In genomic region chr19:42424712-42425131, GRCh38 we compare ENCODE assay signal across 13 cellular contexts. TPM values are rescaled to one million over a fixed set of nuclear protein-coding genes. Genes with fewer than 3 reads are reported as not detected.
DNase-seq lines count a peak whose midpoint lies in the region; ATAC-seq and TF ChIP-seq lines count a peak whose summit lies in the region.
"Had no signal": no experiment of that assay in that cellular context is flagged by ENCODE, and none has a peak within 500 bp of the region (broad histone marks: within the 10 kb centered on the region; RNA-seq: fewer than 3 reads in every experiment).

No MANE protein-coding gene starts in this region.

- peaks cover 46% of the 10 kb centered on the region for H3F3A ChIP-seq in neural progenitor cell (ENCODE audit: low read depth)

- H3K4me2 ChIP-seq in neural progenitor cell, result no peak overlapping the region

- peak overlapping the region; percentile 28 to 98 (median 98) for H3K4me3 Mint-ChIP-seq in CD4-positive, CD25-positive, alpha-beta regulatory T cell
- H3K4me3 Mint-ChIP-seq in neural progenitor cell, result peak overlapping the region; percentile 94

- no peak overlapping the region for H3K4me3 ChIP-seq in CD4-positive, CD25-positive, alpha-beta regulatory T cell (ENCODE audit: low read depth, low read length)
- H3K4me3 ChIP-seq in brain microvascular endothelial cell (ENCODE audit: low read depth, low read length) (no peak overlapping the region), neural progenitor cell (no peak overlapping the region)
- H3K4me3 ChIP-seq: SJCRH30 had no signal

- H3K27ac Mint-ChIP-seq in CD4-positive, CD25-positive, alpha-beta regulatory T cell, result peak overlapping the region in 2 of 3 donors; percentile 85 to 97
- H3K27ac Mint-ChIP-seq in neural progenitor cell, result no peak overlapping the region

- no peaks in the 10 kb centered on the region for H3K9me3 Mint-ChIP-seq in CD4-positive, CD25-positive, alpha-beta regulatory T cell
- no peaks in the 10 kb centered on the region for H3K9me3 Mint-ChIP-seq in neural progenitor cell

- peaks cover 11 to 52% (median 32%) of the 10 kb centered on the region in 4 donors for H3K4me1 Mint-ChIP-seq in CD4-positive, CD25-positive, alpha-beta regulatory T cell
- peaks cover 28% of the 10 kb centered on the region for H3K4me1 Mint-ChIP-seq in neural progenitor cell

- TF ChIP-seq CTCF in GM12873 (IDR thresholded peaks at IDR 0.05; ENCODE audit: insufficient read depth, low read depth, low read length, missing control alignments), result peak; percentile 1
- peak; percentile 25 for TF ChIP-seq CTCF in brain microvascular endothelial cell (IDR thresholded peaks at IDR 0.05; ENCODE audit: low read depth, low read length, missing control alignments)
- TF ChIP-seq CTCF in neural progenitor cell (IDR thresholded peaks at IDR 0.05), result peak; percentile 50

- in situ Hi-C loops in brain microvascular endothelial cell (cut with HindIII; ENCODE audit: low pct_ligation_motif_present, low sequenced_read_pairs), result no loop called here

- H3K79me2 ChIP-seq in neural progenitor cell (ENCODE audit: low read depth), result no peaks in the 10 kb centered on the region

- peaks cover 7% of the 10 kb centered on the region for H3K27me3 Mint-ChIP-seq in CD4-positive, CD25-positive, alpha-beta regulatory T cell
- peaks cover 10% of the 10 kb centered on the region for H3K27me3 Mint-ChIP-seq in neural progenitor cell (ENCODE audit: insufficient read depth, low read depth)

- no peaks in the 10 kb centered on the region for H3K36me3 ChIP-seq in CD4-positive, CD25-positive, alpha-beta regulatory T cell (ENCODE audit: control insufficient read depth, insufficient read depth, low read length)
- H3K36me3 ChIP-seq in brain microvascular endothelial cell (replicated peaks), result no peaks in the 10 kb centered on the region
- H3K36me3 ChIP-seq in neural progenitor cell, result no peaks in the 10 kb centered on the region
- H3K36me3 ChIP-seq: SJCRH30, suprapubic skin had no signal

- H3K9ac ChIP-seq in neural progenitor cell, result no peak overlapping the region
- H3K9ac ChIP-seq: KMS-11 had no signal

- H3K27me3 ChIP-seq in CD4-positive, CD25-positive, alpha-beta regulatory T cell (ENCODE audit: control insufficient read depth, insufficient read depth, low read length), result no peaks in the 10 kb centered on the region
- H3K27me3 ChIP-seq in brain microvascular endothelial cell (replicated peaks) (no peaks in the 10 kb centered on the region), neural progenitor cell (peaks cover 54% of the 10 kb centered on the region)
- H3K27me3 ChIP-seq: SJCRH30 had no signal

- H3K9me3 ChIP-seq in CD4-positive, CD25-positive, alpha-beta regulatory T cell (ENCODE audit: control insufficient read depth in 2 of 2, low read length in 2 of 2), result no peaks in the 10 kb centered on the region
- no peaks in the 10 kb centered on the region for H3K9me3 ChIP-seq in neural progenitor cell (ENCODE audit: low read depth)
- H3K9me3 ChIP-seq: SJCRH30, suprapubic skin had no signal

- ATAC-seq in CD4-positive, CD25-positive, alpha-beta regulatory T cell (ENCODE audit: low read depth in 2 of 2), result no peak
- ATAC-seq in HG02885 (IDR thresholded peaks at IDR 0.05; ENCODE audit: poor library complexity, unreplicated experiment) (no peak), HG03432 (IDR thresholded peaks at IDR 0.05; ENCODE audit: unreplicated experiment) (no peak)

- DNase-seq in CD4-positive, CD25-positive, alpha-beta regulatory T cell, result no peak
- no peak for DNase-seq in brain microvascular endothelial cell
- peak; percentile 50 for DNase-seq in neural progenitor cell (ENCODE audit: low spot score)
- no peak for DNase-seq in stimulated activated CD4-positive, alpha-beta T cell treated with anti-CD3 and anti-CD28 coated beads, Interleukin-1b, Interleukin-23, amount 100 ng/mL, for 48 hours
- DNase-seq: NCI-H446; SJCRH30; stimulated activated CD4-positive, alpha-beta T cell treated with anti-CD3 and anti-CD28 coated beads, Interleukin-2, amount 100 ng/mL, for 48 hours had no signal

- H2AFZ ChIP-seq in neural progenitor cell (replicated peaks), result no peak overlapping the region

- H3K27ac ChIP-seq in CD4-positive, CD25-positive, alpha-beta regulatory T cell (ENCODE audit: insufficient read depth, low read length, poor library complexity, severe bottlenecking), result no peak overlapping the region
- H3K27ac ChIP-seq in brain microvascular endothelial cell (no peak overlapping the region), neural progenitor cell (no peak overlapping the region)
- H3K27ac ChIP-seq: KMS-11, SJCRH30, suprapubic skin had no signal

- peaks cover 44% of the 10 kb centered on the region for H3K4me1 ChIP-seq in CD4-positive, CD25-positive, alpha-beta regulatory T cell (ENCODE audit: control insufficient read depth, insufficient read depth, low read length, poor library complexity, severe bottlenecking)
- H3K4me1 ChIP-seq in neural progenitor cell, result peaks cover 30% of the 10 kb centered on the region
- H3K4me1 ChIP-seq: SJCRH30 had no signal

- H3K36me3 Mint-ChIP-seq in CD4-positive, CD25-positive, alpha-beta regulatory T cell, result peaks cover 3% of the 10 kb centered on the region
- no peaks in the 10 kb centered on the region for H3K36me3 Mint-ChIP-seq in neural progenitor cell

- H4K20me1 ChIP-seq in neural progenitor cell (ENCODE audit: low read depth), result peaks cover 46% of the 10 kb centered on the region

RNA-seq across cellular contexts. Expression of gene LIPE, which starts 2.5 kb away (rescaled TPM):
- 13.2 TPM for total RNA-seq in CD4-positive, CD25-positive, alpha-beta regulatory T cell
- polyA plus RNA-seq in CD4-positive, CD25-positive, alpha-beta regulatory T cell, result 1 to 10 TPM; 3.0 to 7.1 (median 5.4) TPM
- 3.5 and 5.0 TPM in 2 replicates for total RNA-seq in neural progenitor cell (ENCODE audit: low replicate concordance)
- total RNA-seq: SJCRH30 had no signal

RNA-seq across cellular contexts. Expression of gene CXCL17, which starts 18.0 kb away (rescaled TPM):
- not detected for total RNA-seq in CD4-positive, CD25-positive, alpha-beta regulatory T cell
- under 1 TPM in 1 of 4 donors, not detected in 3; 0.28 TPM for polyA plus RNA-seq in CD4-positive, CD25-positive, alpha-beta regulatory T cell
- total RNA-seq in neural progenitor cell (ENCODE audit: low replicate concordance), result 0.12 TPM in 1 of 2 replicates, not detected in the other
- total RNA-seq: omental fat pad, SJCRH30 had no signal

RNA-seq across cellular contexts. Expression of gene CNFN, which starts 34.6 kb away (rescaled TPM):
- not detected for total RNA-seq in CD4-positive, CD25-positive, alpha-beta regulatory T cell
- polyA plus RNA-seq in CD4-positive, CD25-positive, alpha-beta regulatory T cell, result under 1 TPM in 2 of 4 donors, not detected in 2; 0.49 TPM
- total RNA-seq in neural progenitor cell (ENCODE audit: low replicate concordance), result 2.9 and 3.2 TPM in 2 replicates
- total RNA-seq: omental fat pad, SJCRH30 had no signal
